In the genomic region with DNA sequence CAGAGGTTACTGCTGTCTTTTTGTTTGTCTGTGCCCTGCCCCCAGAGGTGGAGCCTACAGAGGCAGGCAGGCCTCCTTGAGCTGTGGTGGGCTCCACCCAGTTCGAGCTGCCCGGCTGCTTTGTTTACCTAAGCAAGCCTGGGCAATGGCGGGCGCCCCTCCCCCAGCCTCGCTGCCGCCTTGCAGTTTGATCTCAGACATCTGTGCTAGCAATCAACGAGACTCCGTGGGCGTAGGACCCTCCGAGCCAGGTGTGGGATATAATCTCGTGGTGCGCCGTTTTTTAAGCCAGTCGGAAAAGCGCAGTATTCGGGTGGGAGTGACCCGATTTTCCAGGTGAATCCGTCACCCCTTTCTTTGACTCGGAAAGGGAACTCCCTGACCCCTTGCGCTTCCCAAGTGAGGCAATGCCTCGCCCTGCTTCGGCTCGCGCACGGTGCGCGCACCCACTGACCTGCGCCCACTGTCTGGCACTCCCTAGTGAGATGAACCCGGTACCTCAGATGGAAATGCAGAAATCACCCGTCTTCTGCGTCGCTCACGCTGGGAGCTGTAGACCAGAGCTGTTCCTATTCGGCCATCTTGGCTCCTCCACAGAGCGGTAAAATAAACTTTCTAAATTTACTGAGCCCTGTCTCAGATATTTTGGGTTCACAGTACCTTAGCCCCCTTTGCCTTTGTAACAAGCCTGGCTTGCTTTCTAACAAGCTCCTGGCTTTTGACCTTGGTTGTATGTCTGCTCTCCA, we compare ENCODE assay signal across 7 cellular contexts.
DNase-seq lines count a peak whose midpoint lies in the region; ATAC-seq and TF ChIP-seq lines count a peak whose summit lies in the region.
"Not testable (repeated sequence)": the region's sequence is repeated elsewhere in the genome, so short reads cannot be mapped to it uniquely, and the experiment has no call there.

No MANE protein-coding gene starts in this region.

- TF ChIP-seq CTCF in HEK293 (tag by site-specific recombination; IDR thresholded peaks at IDR 0.05); mucosa of descending colon (IDR thresholded peaks at IDR 0.05); osteocyte (IDR thresholded peaks at IDR 0.05): not testable (repeated sequence)

- H3K27me3 Mint-ChIP-seq in activated T-cell treated with anti-CD3 and anti-CD28 coated beads, Interleukin-2, amount 50 U/mL, for 24 hours = peaks cover 37% of the 10 kb centered on the region
- H3K27me3 Mint-ChIP-seq in osteocyte (ENCODE audit: unreplicated experiment) = not testable (repeated sequence)

- CTCF ChIA-PET in HEK293 (lab: Yijun Ruan, JAX) = interaction anchor here (0.5 to 0.6 kb wide), 2 partner anchors 123 to 477 kb away, joined by 3 to 4 read pairs; no protein-coding TSS in a partner anchor

- H3K36me3 Mint-ChIP-seq in activated T-cell treated with anti-CD3 and anti-CD28 coated beads, Interleukin-2, amount 50 U/mL, for 24 hours (ENCODE audit: low read depth); osteocyte (ENCODE audit: unreplicated experiment): not testable (repeated sequence)

- POLR2A ChIA-PET in HEK293 (lab: Yijun Ruan, JAX) = interaction anchor here (1.1 kb wide), 1 partner anchor 79 kb away, joined by 5 read pairs; no protein-coding TSS in a partner anchor

- not testable (repeated sequence) for H3K9me3 ChIP-seq in HEK293 (ENCODE audit: control insufficient read depth, insufficient read depth, low read depth, low read length); NT2/D1 (ENCODE audit: insufficient read depth, low read length); ectodermal cell (ENCODE audit: control insufficient read depth, low read length); iPS-18a (ENCODE audit: control insufficient read depth, low read depth, low read length); mucosa of descending colon

- H3K27ac Mint-ChIP-seq in activated T-cell treated with anti-CD3 and anti-CD28 coated beads, Interleukin-2, amount 50 U/mL, for 24 hours = not testable (repeated sequence)
- H3K27ac Mint-ChIP-seq in osteocyte (ENCODE audit: unreplicated experiment) = peak overlapping the region; percentile 27

- H3K4me1 ChIP-seq in HEK293 (ENCODE audit: control insufficient read depth, insufficient read depth, low read length); NT2/D1 (ENCODE audit: insufficient read depth, insufficient read length); ectodermal cell (ENCODE audit: control insufficient read depth, insufficient read depth, low read length); mucosa of descending colon (ENCODE audit: low read depth): not testable (repeated sequence)
- H3K4me1 ChIP-seq in iPS-18a (ENCODE audit: control insufficient read depth, low read depth, low read length) = peaks cover 15% of the 10 kb centered on the region

- H3K9ac ChIP-seq in NT2/D1 (ENCODE audit: insufficient read length, low read depth) = not testable (repeated sequence)
- peak overlapping the region; percentile 75 for H3K9ac ChIP-seq in iPS-18a (ENCODE audit: low read length)

- not testable (repeated sequence) for H3K36me3 ChIP-seq in HEK293 (ENCODE audit: control insufficient read depth in 2 of 2, insufficient read depth in 1 of 2, low read length in 2 of 2); NT2/D1 (ENCODE audit: insufficient read depth, insufficient read length, low read length); ectodermal cell (ENCODE audit: control insufficient read depth, insufficient read depth, low read length); iPS-18a (ENCODE audit: control insufficient read depth, low read depth, low read length); mucosa of descending colon (ENCODE audit: low read depth)

- H3K4me1 Mint-ChIP-seq in activated T-cell treated with anti-CD3 and anti-CD28 coated beads, Interleukin-2, amount 50 U/mL, for 24 hours (ENCODE audit: low read depth) = not testable (repeated sequence)
- H3K4me1 Mint-ChIP-seq in osteocyte (ENCODE audit: unreplicated experiment) = peaks cover 23% of the 10 kb centered on the region

- not testable (repeated sequence) for DNase-seq in NT2/D1 (ENCODE audit: low read depth, low spot score); activated T-cell treated with anti-CD3 and anti-CD28 coated beads, Interleukin-2, amount 50 U/mL, for 24 hours; osteocyte (ENCODE audit: extremely low spot score, unreplicated experiment)
- DNase-seq in mucosa of descending colon = peak in 2 of 3 donors; percentile 45 to 67

- 5 to 6% methylated on average over 24 of the region's 35 CpGs for WGBS in ectodermal cell, 2 experiments

- H3K27me3 ChIP-seq in NT2/D1 (ENCODE audit: insufficient read depth, insufficient read length) (peaks cover 30% of the 10 kb centered on the region), ectodermal cell (ENCODE audit: control insufficient read depth, insufficient read depth, low read length, poor library complexity, severe bottlenecking) (peaks cover 12% of the 10 kb centered on the region), iPS-18a (ENCODE audit: control insufficient read depth, insufficient read depth, low read length) (peaks cover 33% of the 10 kb centered on the region)

- not testable (repeated sequence) for H3K9me3 Mint-ChIP-seq in activated T-cell treated with anti-CD3 and anti-CD28 coated beads, Interleukin-2, amount 50 U/mL, for 24 hours; osteocyte (ENCODE audit: unreplicated experiment)

- H3K27ac ChIP-seq in HEK293 (ENCODE audit: extremely low read depth, low read depth, low read length) (peak overlapping the region; percentile 96), ectodermal cell (ENCODE audit: insufficient read depth, low read depth, low read length, poor library complexity, severe bottlenecking) (peak overlapping the region; percentile 67)
- H3K27ac ChIP-seq in iPS-18a (ENCODE audit: low read length) = not testable (repeated sequence)

- H3K4me3 Mint-ChIP-seq in activated T-cell treated with anti-CD3 and anti-CD28 coated beads, Interleukin-2, amount 50 U/mL, for 24 hours = peak overlapping the region; percentile 10
- peak overlapping the region; percentile 71 for H3K4me3 Mint-ChIP-seq in osteocyte (ENCODE audit: unreplicated experiment)

- H3K4me3 ChIP-seq in HEK293 (ENCODE audit: low read depth, low read length); mucosa of descending colon: not testable (repeated sequence)
- H3K4me3 ChIP-seq in NT2/D1 (ENCODE audit: insufficient read length, low read depth) = peak overlapping the region; percentile 41
- peak overlapping the region; percentile 31 for H3K4me3 ChIP-seq in ectodermal cell (ENCODE audit: insufficient read depth, low read depth, low read length)
- peak overlapping the region; percentile 75 for H3K4me3 ChIP-seq in iPS-18a (ENCODE audit: low read length)

- peak; percentile 37 for ATAC-seq in mucosa of descending colon

- intact Hi-C loops in mucosa of descending colon (cut with DNase I, micrococcal nuclease) = not testable (repeated sequence)

TF ChIP-seq in HEK293, 187 proteins besides CTCF, POLR2A, EP300 and RAD21:
- TF ChIP-seq, protein P1, sequence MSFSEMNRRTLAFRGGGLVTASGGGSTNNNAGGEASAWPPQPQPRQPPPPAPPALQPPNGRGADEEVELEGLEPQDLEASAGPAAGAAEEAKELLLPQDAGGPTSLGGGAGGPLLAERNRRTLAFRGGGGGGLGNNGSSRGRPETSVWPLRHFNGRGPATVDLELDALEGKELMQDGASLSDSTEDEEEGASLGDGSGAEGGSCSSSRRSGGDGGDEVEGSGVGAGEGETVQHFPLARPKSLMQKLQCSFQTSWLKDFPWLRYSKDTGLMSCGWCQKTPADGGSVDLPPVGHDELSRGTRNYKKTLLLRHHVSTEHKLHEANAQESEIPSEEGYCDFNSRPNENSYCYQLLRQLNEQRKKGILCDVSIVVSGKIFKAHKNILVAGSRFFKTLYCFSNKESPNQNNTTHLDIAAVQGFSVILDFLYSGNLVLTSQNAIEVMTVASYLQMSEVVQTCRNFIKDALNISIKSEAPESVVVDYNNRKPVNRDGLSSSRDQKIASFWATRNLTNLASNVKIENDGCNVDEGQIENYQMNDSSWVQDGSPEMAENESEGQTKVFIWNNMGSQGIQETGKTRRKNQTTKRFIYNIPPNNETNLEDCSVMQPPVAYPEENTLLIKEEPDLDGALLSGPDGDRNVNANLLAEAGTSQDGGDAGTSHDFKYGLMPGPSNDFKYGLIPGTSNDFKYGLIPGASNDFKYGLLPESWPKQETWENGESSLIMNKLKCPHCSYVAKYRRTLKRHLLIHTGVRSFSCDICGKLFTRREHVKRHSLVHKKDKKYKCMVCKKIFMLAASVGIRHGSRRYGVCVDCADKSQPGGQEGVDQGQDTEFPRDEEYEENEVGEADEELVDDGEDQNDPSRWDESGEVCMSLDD (tag by site-specific recombination; IDR thresholded peaks at IDR 0.05) = 0 out of 2 replicates have a peak, but pooled peaks have one; percentile 42
- TF ChIP-seq ZNF335 (tag by site-specific recombination; conservative IDR thresholded peaks at IDR 0.05) (peak; percentile 33; the same call in 1 of the 2 replicates), ZBTB26 (tag by site-specific recombination; optimal IDR thresholded peaks at IDR 0.05) (peak; percentile 51), YY1 (tag by site-specific recombination; IDR thresholded peaks at IDR 0.05) (peak; percentile 50; the same call in 1 of the 2 replicates), KLF1 (tag by site-specific recombination; IDR thresholded peaks at IDR 0.05) (0 out of 2 replicates have a peak, but pooled peaks have one; percentile 19), ZBTB48 (tag by site-specific recombination; IDR thresholded peaks at IDR 0.05) (peak; percentile 76; the same call in 1 of the 2 replicates)
TF ChIP-seq in HEK293: peak in this region for 6; not testable (repeated sequence) for 181.
